ENCODE assay signal across 21 cellular contexts in genomic region chr4:155143512-155143911, GRCh38.
A peak's percentile ranks its signal among the peaks of the same experiment; 100 is the strongest.
DNase-seq lines count a peak whose midpoint lies in the region; ATAC-seq, FAIRE-seq and TF ChIP-seq lines count a peak whose summit lies in the region.
"Had no signal": no experiment of that assay in that cellular context is flagged by ENCODE, and none has a peak within 500 bp of the region (broad histone marks: within the 10 kb centered on the region; RNA-seq: fewer than 3 reads in every experiment).

No MANE protein-coding gene starts in this region.

- SMC1A ChIA-PET in GM12878 (lab: Charles Lee; ENCODE audit: uncharacterized antibody, unreplicated experiment): no interaction called here

- no peak for TF ChIP-seq EP300 in GM12878 (IDR thresholded peaks at IDR 0.05; ENCODE audit: borderline replicate concordance in 1 of 2, control insufficient read depth in 1 of 2, low read depth in 2 of 2, low read length in 2 of 2)

- no peak overlapping the region for H2AFZ ChIP-seq in GM12878 (ENCODE audit: control insufficient read depth, low read depth, low read length)

- 0% methylated on average over 1 of the region's 1 CpG for WGBS in GM12878 (ENCODE audit: insufficient coverage, insufficient replicate concordance, low lambda C conversion rate, missing lambda C conversion rate)

- TF ChIP-seq CTCF in GM12878 (IDR thresholded peaks at IDR 0.05 in 2 of 3, conservative IDR thresholded peaks at IDR 0.05 in 1 of 3; ENCODE audit: control insufficient read depth in 2 of 3, extremely low read depth in 1 of 3, insufficient read depth in 1 of 3, low read depth in 3 of 3, low read length in 3 of 3): no peak

- no peak for TF ChIP-seq RAD21 in GM12878 (IDR thresholded peaks at IDR 0.05; ENCODE audit: insufficient read depth, low read depth, low read length)

- ATAC-seq in GM18861 (IDR thresholded peaks at IDR 0.05; ENCODE audit: unreplicated experiment) (peak; percentile 62), GM21367 (IDR thresholded peaks at IDR 0.05; ENCODE audit: unreplicated experiment) (peak; percentile 57), HG03135 (IDR thresholded peaks at IDR 0.05; ENCODE audit: unreplicated experiment) (peak; percentile 61), GM12878 (peak; percentile 15; the same call in 2 of the 3 replicates)
- ATAC-seq: PC-3 had no signal

- H3K4me3 ChIP-seq in GM12878: no peak overlapping the region
- H3K4me3 ChIP-seq: HAP-1 had no signal

- H3K36me3 ChIP-seq in GM12878 (ENCODE audit: control insufficient read depth in 2 of 2, insufficient read depth in 2 of 2, low read length in 1 of 2): no peaks in the 10 kb centered on the region
- H3K36me3 ChIP-seq: HAP-1 had no signal

- H3K79me2 ChIP-seq in GM12878 (ENCODE audit: control insufficient read depth, insufficient read depth, low read length): no peaks in the 10 kb centered on the region

- TF ChIP-seq POLR2A in GM12878 (IDR thresholded peaks at IDR 0.05; ENCODE audit: low read depth, low read length): no peak

- H4K20me1 ChIP-seq in GM12878 (ENCODE audit: control insufficient read depth, insufficient read depth): no peaks in the 10 kb centered on the region

- in situ Hi-C loops in GM12878 (cut with MboI): no loop called here

- H3K9ac ChIP-seq in GM12878 (ENCODE audit: control insufficient read depth, insufficient read depth, low read length): no peak overlapping the region

- no peaks in the 10 kb centered on the region for H3K4me1 ChIP-seq in GM12878 (ENCODE audit: control insufficient read depth, insufficient read depth, low read length)
- H3K4me1 ChIP-seq: Caco-2, HAP-1 had no signal

- no TSS peak for BruUV-seq in GM12878 (replicated peaks; lab: Mats Ljungman, UMichigan)

- no peak for FAIRE-seq in GM12878 (lab: Jason Lieb, UNC)
- FAIRE-seq: GM18507, TTC549 had no signal

- no peak for DNase-seq in GM12878 (ENCODE audit: low read depth, low spot score)
- no peak for DNase-seq in DMS153 treated with DMSO at 0.1 percent for 48 hours (lab: John Stamatoyannopoulos, UW; ENCODE audit: unreplicated experiment)
- DNase-seq in kidney tubule cell (ENCODE audit: low spot score): no peak
- no peak for DNase-seq in D341Med (ENCODE audit: low spot score)
- no peak for DNase-seq in LoVo (ENCODE audit: low spot score)
- DNase-seq: Caco-2; CD4-positive, CD25-positive, alpha-beta regulatory T cell; DMS53; KG1; NCI-H1048; NCI-H146; NCI-H748 treated with DMSO at 0.1 percent for 48 hours; PC-3; T-helper 2 cell had no signal

- POLR2A ChIA-PET in GM12878 (lab: Charles Lee): interaction anchor here (0.6 kb wide), 1 partner anchor 1298 kb away, joined by 3 read pairs; no protein-coding TSS in a partner anchor

- H3K4me2 ChIP-seq in GM12878 (ENCODE audit: control insufficient read depth, insufficient read depth): no peak overlapping the region

- H3K27me3 ChIP-seq in GM12878 (replicated peaks in 1 of 2; ENCODE audit: control insufficient read depth in 2 of 2, insufficient read depth in 2 of 2, low read length in 1 of 2): no peaks in the 10 kb centered on the region

- no peaks in the 10 kb centered on the region for H3K9me3 ChIP-seq in GM12878 (replicated peaks; ENCODE audit: control insufficient read depth, insufficient read depth, low read length)
- H3K9me3 ChIP-seq: Caco-2, HAP-1 had no signal

- H3K27ac ChIP-seq in GM12878 (ENCODE audit: control insufficient read depth, insufficient read depth): no peak overlapping the region
- H3K27ac ChIP-seq: RWPE1 had no signal

- RAD21 ChIA-PET in GM12878 (lab: Charles Lee; ENCODE audit: unreplicated experiment): no interaction called here

- CTCF ChIA-PET in GM12878 (lab: Yijun Ruan, JAX): interaction anchor here (0.6 kb wide), 1 partner anchor 1906 kb away, joined by 3 read pairs; no protein-coding TSS in a partner anchor

- intact Hi-C loops in GM12878 (cut with micrococcal nuclease; ENCODE audit: unreplicated experiment): no loop called here

TF ChIP-seq in GM12878, 131 proteins besides CTCF, POLR2A, EP300 and RAD21:
- TF ChIP-seq USF2 (IDR thresholded peaks at IDR 0.05; ENCODE audit: borderline replicate concordance, low read depth, low read length): no peak
